Comparison of ENCODE assay signal across 7 cellular contexts in the genomic region with DNA sequence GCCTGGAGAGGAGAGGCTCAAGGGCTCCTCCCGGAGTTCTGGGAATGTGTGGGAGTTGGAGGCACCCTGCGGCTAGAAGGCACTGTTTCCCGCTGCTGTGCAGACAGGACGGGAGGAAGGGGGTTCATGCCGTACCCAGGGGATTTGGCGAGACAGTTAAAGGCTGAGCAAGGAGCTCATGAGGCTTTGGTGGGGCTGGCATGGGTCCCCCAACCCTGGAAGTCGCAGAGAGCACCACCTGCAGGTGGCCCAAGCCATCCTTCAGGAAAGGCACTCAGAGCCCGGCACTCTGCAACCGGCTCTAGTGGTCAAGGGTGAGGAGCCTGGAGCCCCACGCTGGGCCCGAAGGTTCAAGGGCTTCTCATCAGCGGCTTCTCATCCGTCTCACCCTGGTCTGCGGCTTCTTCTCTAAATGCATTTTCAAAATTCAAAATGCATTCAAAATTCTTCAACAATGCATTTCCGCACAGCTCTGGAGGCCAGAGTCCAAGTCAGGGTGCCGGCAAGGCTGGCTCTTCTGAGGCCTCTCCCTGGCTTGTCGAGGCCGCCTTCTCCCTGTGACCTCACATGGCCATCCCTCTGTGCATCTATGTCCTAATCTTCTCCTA.
DNase-seq lines count a peak whose midpoint lies in the region; ATAC-seq and TF ChIP-seq lines count a peak whose summit lies in the region.
"Not testable (repeated sequence)": the region's sequence is repeated elsewhere in the genome, so short reads cannot be mapped to it uniquely, and the experiment has no call there.

No MANE protein-coding gene starts in this region.

- H4K8ac ChIP-seq in H9 (replicated peaks; ENCODE audit: insufficient read length, low read depth, low read length): not testable (repeated sequence)

- POLR2A ChIA-PET in Panc1 (lab: Charles Lee): not testable (repeated sequence)

- not testable (repeated sequence) for H3K36me3 ChIP-seq in Panc1 (ENCODE audit: control insufficient read depth, insufficient read depth, low read length); endodermal cell (ENCODE audit: control insufficient read depth, insufficient read depth, low read length); thoracic aorta

- H3K4me3 Mint-ChIP-seq in H9; endodermal cell; osteocyte (ENCODE audit: unreplicated experiment): not testable (repeated sequence)

- CTCF ChIA-PET in Panc1 (lab: Charles Lee): not testable (repeated sequence)

- in situ Hi-C loops in Panc1 (cut with HindIII; ENCODE audit: low pct_unique_long_range_greater_than_20kb, low sequenced_read_pairs): not testable (repeated sequence)

- not testable (repeated sequence) for H3K79me2 ChIP-seq in H9 (ENCODE audit: insufficient read depth, low read length)

- not testable (repeated sequence) for H2BK15ac ChIP-seq in H9 (ENCODE audit: low read depth, low read length)

- H3K4ac ChIP-seq in H9 (ENCODE audit: low read depth, low read length): not testable (repeated sequence)

- H4K5ac ChIP-seq in H9 (ENCODE audit: insufficient read length, low read depth, low read length): not testable (repeated sequence)

- H3K4me1 ChIP-seq in H9 (ENCODE audit: insufficient read depth, low read length); endodermal cell (ENCODE audit: control insufficient read depth, insufficient read depth, low read length): not testable (repeated sequence)
- peaks cover 15% of the 10 kb centered on the region for H3K4me1 ChIP-seq in Panc1 (ENCODE audit: control insufficient read depth, insufficient read depth, low read length)
- H3K4me1 ChIP-seq in thoracic aorta (ENCODE audit: control insufficient read depth in 1 of 2, low read depth in 2 of 2): peaks cover 31 to 51% of the 10 kb centered on the region in 2 donors

- H4K91ac ChIP-seq in H9 (ENCODE audit: insufficient read length, low read depth, low read length): not testable (repeated sequence)

- H3K4me1 Mint-ChIP-seq in H9, endodermal cell: not testable (repeated sequence)
- peaks cover 48% of the 10 kb centered on the region for H3K4me1 Mint-ChIP-seq in osteocyte (ENCODE audit: unreplicated experiment)

- H3K9ac ChIP-seq in H9 (ENCODE audit: extremely low read depth, insufficient read length, low read length); endodermal cell (ENCODE audit: extremely low read depth, low read length, poor library complexity, severe bottlenecking): not testable (repeated sequence)

- H3K4me2 ChIP-seq in H9 (ENCODE audit: insufficient read depth, insufficient read length, low read length): not testable (repeated sequence)

- not testable (repeated sequence) for H3T11ph ChIP-seq in H9 (ENCODE audit: low read length)

- H2BK120ac ChIP-seq in H9 (ENCODE audit: low read depth, low read length, poor library complexity, severe bottlenecking): not testable (repeated sequence)

- TF ChIP-seq CTCF in H9 (conservative IDR thresholded peaks at IDR 0.05) (peak; percentile 41; the same call in 2 of the 3 replicates), Panc1 (IDR thresholded peaks at IDR 0.05) (peak; percentile 21), endodermal cell (conservative IDR thresholded peaks at IDR 0.05) (peak; percentile 53)
- TF ChIP-seq CTCF in osteocyte (IDR thresholded peaks at IDR 0.05); thoracic aorta (IDR thresholded peaks at IDR 0.05): not testable (repeated sequence)

- not testable (repeated sequence) for H3K79me1 ChIP-seq in H9 (ENCODE audit: insufficient read depth, low read depth, low read length, poor library complexity, severe bottlenecking)

- H2BK12ac ChIP-seq in H9 (ENCODE audit: insufficient read length, low read depth, low read length): not testable (repeated sequence)

- H3K23me2 ChIP-seq in H9 (ENCODE audit: insufficient read length, low read depth, low read length, poor library complexity, severe bottlenecking): not testable (repeated sequence)

- H3K27me3 ChIP-seq in H9 (ENCODE audit: insufficient read depth, low read length); Panc1 (ENCODE audit: control insufficient read depth, insufficient read depth, low read length); endodermal cell (ENCODE audit: control insufficient read depth, insufficient read depth, low read length, poor library complexity, severe bottlenecking); thoracic aorta (replicated peaks; ENCODE audit: insufficient read depth): not testable (repeated sequence)

- not testable (repeated sequence) for H3K27ac Mint-ChIP-seq in H9, endodermal cell
- H3K27ac Mint-ChIP-seq in osteocyte (ENCODE audit: unreplicated experiment): peak overlapping the region; percentile 88

- not testable (repeated sequence) for H3K23ac ChIP-seq in H9 (ENCODE audit: insufficient read length, low read depth, low read length)

- H2BK20ac ChIP-seq in H9 (ENCODE audit: low read depth, low read length, poor library complexity, severe bottlenecking): not testable (repeated sequence)

- not testable (repeated sequence) for H3K18ac ChIP-seq in H9 (ENCODE audit: insufficient read length, low read depth, low read length)

- H2AK5ac ChIP-seq in H9 (ENCODE audit: insufficient read length, low read length): not testable (repeated sequence)

- not testable (repeated sequence) for H3K14ac ChIP-seq in H9 (ENCODE audit: insufficient read depth, low read length)

- BruUV-seq in Panc1 (replicated peaks; lab: Mats Ljungman, UMichigan): not testable (repeated sequence)

- DNase-seq in H9; Panc1 (ENCODE audit: low read depth, low spot score); osteocyte (ENCODE audit: extremely low spot score, unreplicated experiment); thoracic aorta (ENCODE audit: low spot score): not testable (repeated sequence)
- peak; percentile 57 for DNase-seq in amniotic epithelial cell (ENCODE audit: low read depth)
- DNase-seq in endodermal cell: peak; percentile 70
- peak; percentile 65 for DNase-seq in left ventricle myocardium superior

- not testable (repeated sequence) for H3K27ac ChIP-seq in H9 (ENCODE audit: insufficient read length, low read depth, low read length); endodermal cell (ENCODE audit: low read depth, low read length)
- 0 out of 2 replicates have a peak overlapping the region, but pooled peaks have one; percentile 51 for H3K27ac ChIP-seq in Panc1 (ENCODE audit: low read length)
- H3K27ac ChIP-seq in thoracic aorta: peak overlapping the region; percentile 29 to 62

- ATAC-seq in Panc1: peak; percentile 9; the same call in 1 of the 2 replicates
- not testable (repeated sequence) for ATAC-seq in left ventricle myocardium superior; thoracic aorta (ENCODE audit: insufficient number of reproducible peaks, low FRiP score, low read depth)

- not testable (repeated sequence) for H4K20me1 ChIP-seq in H9 (ENCODE audit: control insufficient read depth, insufficient read depth, insufficient read length)

- not testable (repeated sequence) for H3K27me3 Mint-ChIP-seq in H9 (ENCODE audit: low read depth); endodermal cell (ENCODE audit: insufficient read depth); osteocyte (ENCODE audit: unreplicated experiment)

- not testable (repeated sequence) for H2BK5ac ChIP-seq in H9 (ENCODE audit: insufficient read length, low read length)

- H3K9me3 ChIP-seq in H9 (ENCODE audit: control insufficient read depth, low read depth, low read length); Panc1 (ENCODE audit: control insufficient read depth, insufficient read depth, low read depth, low read length); endodermal cell (ENCODE audit: control insufficient read depth, low read length); thoracic aorta: not testable (repeated sequence)

- H3K36me3 Mint-ChIP-seq in H9 (ENCODE audit: insufficient read depth in 1 of 3, low read depth in 3 of 3); endodermal cell (ENCODE audit: low read depth); osteocyte (ENCODE audit: unreplicated experiment): not testable (repeated sequence)

- H3K4me3 ChIP-seq in Panc1 (ENCODE audit: low read depth in 2 of 2, low read length in 2 of 2); endodermal cell (ENCODE audit: low read length); thoracic aorta: not testable (repeated sequence)

- not testable (repeated sequence) for H3K9me3 Mint-ChIP-seq in H9; endodermal cell; osteocyte (ENCODE audit: unreplicated experiment)

- H2AFZ ChIP-seq in H9 (ENCODE audit: low read length): not testable (repeated sequence)

- no CpG with 5 or more reads among the region's 18 CpGs for WGBS in H9 (ENCODE audit: extremely low coverage, insufficient read length, low lambda C conversion rate)
- WGBS in endodermal cell (ENCODE audit: insufficient coverage in 1 of 2, insufficient read length in 1 of 2), 2 experiments: 84 to 87% methylated on average over 8 to 18 of the region's 18 CpGs

- not testable (repeated sequence) for H3K56ac ChIP-seq in H9 (ENCODE audit: insufficient read length, low read depth, low read length)

- intact Hi-C loops in Panc1 (cut with micrococcal nuclease; ENCODE audit: unreplicated experiment); left ventricle myocardium superior (cut with micrococcal nuclease): not testable (repeated sequence)
